11 cellular contexts compared by ENCODE assay signal in the genomic region with DNA sequence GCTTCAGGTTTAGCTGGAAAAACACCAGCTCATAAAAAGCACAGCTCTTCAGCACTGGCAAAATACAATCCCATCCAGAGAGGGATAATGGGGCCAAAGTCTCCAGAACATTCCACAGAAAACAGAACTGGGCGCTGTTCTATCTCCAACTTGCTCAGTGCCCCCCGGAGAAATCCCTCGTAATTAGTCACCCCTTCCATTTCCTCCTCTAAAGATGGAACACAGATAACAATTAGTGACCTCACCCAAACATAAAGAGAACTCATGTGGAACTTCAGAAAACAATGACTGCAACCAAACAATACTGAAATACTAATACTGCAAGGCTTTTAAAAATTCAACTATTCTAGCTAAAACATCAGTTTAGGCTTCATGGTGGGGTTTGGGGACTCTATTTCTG. TPM values are rescaled to one million over a fixed set of nuclear protein-coding genes. Genes with fewer than 3 reads are reported as not detected.
DNase-seq lines count a peak whose midpoint lies in the region; ATAC-seq and TF ChIP-seq lines count a peak whose summit lies in the region.
"Had no signal": no experiment of that assay in that cellular context is flagged by ENCODE, and none has a peak within 500 bp of the region (broad histone marks: within the 10 kb centered on the region; RNA-seq: fewer than 3 reads in every experiment).

No MANE protein-coding gene starts in this region.

- H3K27ac ChIP-seq in SK-N-SH (ENCODE audit: low read depth in 2 of 2, low read length in 1 of 2), result peak overlapping the region; percentile 88 to 99
- H3K27ac ChIP-seq in upper lobe of right lung, result no peak overlapping the region
- H3K27ac ChIP-seq: KMS-11 had no signal

- no peaks in the 10 kb centered on the region for H4K20me1 ChIP-seq in SK-N-SH (ENCODE audit: insufficient read depth)

- H3K9ac ChIP-seq in SK-N-SH (peak overlapping the region; percentile 31; the same call in 1 of the 2 replicates), skeletal muscle satellite cell (ENCODE audit: low read depth, low read length) (peak overlapping the region; percentile 40)
- H3K9ac ChIP-seq: KMS-11 had no signal

- H3K79me2 ChIP-seq in SK-N-SH (ENCODE audit: insufficient read depth), result peaks cover 4% of the 10 kb centered on the region; the same call in 1 of the 2 replicates

- CTCF ChIA-PET in SK-N-SH (lab: Yijun Ruan, JAX), result interaction anchor here (1.0 to 3.5 kb wide), 15 partner anchors 9 to 140 kb away, joined by 3 to 28 read pairs (median 5); no protein-coding TSS in a partner anchor

- no peaks in the 10 kb centered on the region for H3K9me3 ChIP-seq in SK-N-SH
- H3K9me3 ChIP-seq in skeletal muscle satellite cell (replicated peaks; ENCODE audit: low read length), result no peaks in the 10 kb centered on the region
- H3K9me3 ChIP-seq in upper lobe of right lung, result no peaks in the 10 kb centered on the region

- H3K4me3 ChIP-seq in SK-N-SH (ENCODE audit: low read depth in 2 of 2, low read length in 1 of 2) (no peak overlapping the region; a peak in 2 of 4 replicates), foreskin fibroblast (ENCODE audit: low read depth in 1 of 2, low read length in 2 of 2) (no peak overlapping the region), skeletal muscle satellite cell (ENCODE audit: low read length) (no peak overlapping the region), upper lobe of right lung (no peak overlapping the region)

- no peak for TF ChIP-seq CTCF in SK-N-SH (IDR thresholded peaks at IDR 0.05)
- TF ChIP-seq CTCF in foreskin fibroblast (IDR thresholded peaks at IDR 0.05; ENCODE audit: low read depth, low read length), result no peak
- no peak for TF ChIP-seq CTCF in upper lobe of right lung (IDR thresholded peaks at IDR 0.05)

- peak; percentile 36 for DNase-seq in NCI-H2171 treated with DMSO at 0.1 percent for 48 hours (lab: John Stamatoyannopoulos, UW)
- no peak for DNase-seq in NCI-H2171 (lab: John Stamatoyannopoulos, UW)
- DNase-seq in SK-N-SH, result peak; percentile 67
- DNase-seq in foreskin fibroblast, result peak; percentile 52 to 70
- no peak for DNase-seq in upper lobe of right lung
- no peak for DNase-seq in hepatic stellate cell (ENCODE audit: low spot score)
- DNase-seq in anterior cingulate cortex (lab: John Stamatoyannopoulos, UW), result no peak
- DNase-seq: kidney, right cardiac atrium had no signal

- H3K36me3 ChIP-seq in SK-N-SH (replicated peaks in 1 of 2; ENCODE audit: control insufficient read depth in 1 of 2, insufficient read depth in 2 of 2, low read length in 1 of 2) (no peaks in the 10 kb centered on the region), skeletal muscle satellite cell (ENCODE audit: insufficient read depth, low read length) (no peaks in the 10 kb centered on the region), upper lobe of right lung (no peaks in the 10 kb centered on the region)

- no peaks in the 10 kb centered on the region for H3K9me2 ChIP-seq in SK-N-SH

- no peak overlapping the region for H2AFZ ChIP-seq in SK-N-SH (ENCODE audit: low read depth)

- H3K4me1 ChIP-seq in SK-N-SH (ENCODE audit: control insufficient read depth in 1 of 2, insufficient read depth in 2 of 2, low read depth in 1 of 2, low read length in 1 of 2) (peaks cover 21 to 45% of the 10 kb centered on the region in 2 experiments), skeletal muscle satellite cell (ENCODE audit: control insufficient read depth, insufficient read depth, low read length) (peaks cover 21% of the 10 kb centered on the region), upper lobe of right lung (no peaks in the 10 kb centered on the region)

- peak; percentile 75 to 76; a peak in 2 of 4 replicates for TF ChIP-seq EP300 in SK-N-SH (IDR thresholded peaks at IDR 0.05; ENCODE audit: borderline replicate concordance in 1 of 2, low read depth in 1 of 2, low read length in 1 of 2)

- WGBS in SK-N-SH (ENCODE audit: low lambda C conversion rate), result 25% methylated on average over 3 of the region's 3 CpGs

- peak overlapping the region; percentile 64 for H3K4me2 ChIP-seq in SK-N-SH
- peak overlapping the region; percentile 66 for H3K4me2 ChIP-seq in skeletal muscle satellite cell (ENCODE audit: low read length)
- H3K4me2 ChIP-seq: KMS-11 had no signal

- H3F3A ChIP-seq in SK-N-SH (replicated peaks; ENCODE audit: insufficient read depth), result peaks cover 25% of the 10 kb centered on the region

- POLR2A ChIA-PET in SK-N-SH (lab: Yijun Ruan, JAX), result interaction anchor here (1.0 to 1.7 kb wide), 6 partner anchors 10 to 100 kb away, joined by 3 to 7 read pairs (median 4); a partner anchor contains a TSS

- ATAC-seq in upper lobe of right lung, result no peak

- TF ChIP-seq RAD21 in SK-N-SH (IDR thresholded peaks at IDR 0.05; ENCODE audit: low read length), result 0 out of 2 replicates have a peak, but pooled peaks have one; percentile 8

- H3K27me3 ChIP-seq in SK-N-SH (ENCODE audit: insufficient read depth) (no peaks in the 10 kb centered on the region), skeletal muscle satellite cell (ENCODE audit: control insufficient read depth, insufficient read depth, low read length) (no peaks in the 10 kb centered on the region), upper lobe of right lung (no peaks in the 10 kb centered on the region)

- intact Hi-C loops in upper lobe of right lung (cut with DNase I), result no loop called here

TF ChIP-seq in SK-N-SH, 30 proteins besides CTCF, POLR2A, EP300 and RAD21 (continues in another document):
- TF ChIP-seq RFX5 (IDR thresholded peaks at IDR 0.05; ENCODE audit: low read length) (no peak), SIN3A (IDR thresholded peaks at IDR 0.05; ENCODE audit: borderline replicate concordance, low read depth, low read length) (no peak), CHD2 (IDR thresholded peaks at IDR 0.05; ENCODE audit: low read length, partially characterized antibody) (no peak), RXRA (IDR thresholded peaks at IDR 0.05; ENCODE audit: borderline replicate concordance, low read depth) (no peak), MEF2A (IDR thresholded peaks at IDR 0.05; ENCODE audit: borderline replicate concordance, low read depth) (no peak), POLR2AphosphoS5 (IDR thresholded peaks at IDR 0.05; ENCODE audit: low read depth, low read length) (no peak; the same call in 1 of the 2 replicates), GATA2 (CRISPR knock-in tag; IDR thresholded peaks at IDR 0.05) (peak; percentile 60; the same call in 1 of the 2 replicates), GABPA (IDR thresholded peaks at IDR 0.05; ENCODE audit: low read depth) (no peak)
- TF ChIP-seq, protein P1, sequence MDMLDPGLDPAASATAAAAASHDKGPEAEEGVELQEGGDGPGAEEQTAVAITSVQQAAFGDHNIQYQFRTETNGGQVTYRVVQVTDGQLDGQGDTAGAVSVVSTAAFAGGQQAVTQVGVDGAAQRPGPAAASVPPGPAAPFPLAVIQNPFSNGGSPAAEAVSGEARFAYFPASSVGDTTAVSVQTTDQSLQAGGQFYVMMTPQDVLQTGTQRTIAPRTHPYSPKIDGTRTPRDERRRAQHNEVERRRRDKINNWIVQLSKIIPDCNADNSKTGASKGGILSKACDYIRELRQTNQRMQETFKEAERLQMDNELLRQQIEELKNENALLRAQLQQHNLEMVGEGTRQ (IDR thresholded peaks at IDR 0.05; ENCODE audit: borderline replicate concordance, low read depth, low read length), result no peak
- TF ChIP-seq, protein P2, sequence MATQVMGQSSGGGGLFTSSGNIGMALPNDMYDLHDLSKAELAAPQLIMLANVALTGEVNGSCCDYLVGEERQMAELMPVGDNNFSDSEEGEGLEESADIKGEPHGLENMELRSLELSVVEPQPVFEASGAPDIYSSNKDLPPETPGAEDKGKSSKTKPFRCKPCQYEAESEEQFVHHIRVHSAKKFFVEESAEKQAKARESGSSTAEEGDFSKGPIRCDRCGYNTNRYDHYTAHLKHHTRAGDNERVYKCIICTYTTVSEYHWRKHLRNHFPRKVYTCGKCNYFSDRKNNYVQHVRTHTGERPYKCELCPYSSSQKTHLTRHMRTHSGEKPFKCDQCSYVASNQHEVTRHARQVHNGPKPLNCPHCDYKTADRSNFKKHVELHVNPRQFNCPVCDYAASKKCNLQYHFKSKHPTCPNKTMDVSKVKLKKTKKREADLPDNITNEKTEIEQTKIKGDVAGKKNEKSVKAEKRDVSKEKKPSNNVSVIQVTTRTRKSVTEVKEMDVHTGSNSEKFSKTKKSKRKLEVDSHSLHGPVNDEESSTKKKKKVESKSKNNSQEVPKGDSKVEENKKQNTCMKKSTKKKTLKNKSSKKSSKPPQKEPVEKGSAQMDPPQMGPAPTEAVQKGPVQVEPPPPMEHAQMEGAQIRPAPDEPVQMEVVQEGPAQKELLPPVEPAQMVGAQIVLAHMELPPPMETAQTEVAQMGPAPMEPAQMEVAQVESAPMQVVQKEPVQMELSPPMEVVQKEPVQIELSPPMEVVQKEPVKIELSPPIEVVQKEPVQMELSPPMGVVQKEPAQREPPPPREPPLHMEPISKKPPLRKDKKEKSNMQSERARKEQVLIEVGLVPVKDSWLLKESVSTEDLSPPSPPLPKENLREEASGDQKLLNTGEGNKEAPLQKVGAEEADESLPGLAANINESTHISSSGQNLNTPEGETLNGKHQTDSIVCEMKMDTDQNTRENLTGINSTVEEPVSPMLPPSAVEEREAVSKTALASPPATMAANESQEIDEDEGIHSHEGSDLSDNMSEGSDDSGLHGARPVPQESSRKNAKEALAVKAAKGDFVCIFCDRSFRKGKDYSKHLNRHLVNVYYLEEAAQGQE (IDR thresholded peaks at IDR 0.05; ENCODE audit: low read depth, low read length), result 0 out of 2 replicates have a peak, but pooled peaks have one; percentile 45
- TF ChIP-seq, protein P3, sequence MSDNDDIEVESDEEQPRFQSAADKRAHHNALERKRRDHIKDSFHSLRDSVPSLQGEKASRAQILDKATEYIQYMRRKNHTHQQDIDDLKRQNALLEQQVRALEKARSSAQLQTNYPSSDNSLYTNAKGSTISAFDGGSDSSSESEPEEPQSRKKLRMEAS (IDR thresholded peaks at IDR 0.05; ENCODE audit: low read depth), result peak; percentile 43
- TF ChIP-seq, protein P4, sequence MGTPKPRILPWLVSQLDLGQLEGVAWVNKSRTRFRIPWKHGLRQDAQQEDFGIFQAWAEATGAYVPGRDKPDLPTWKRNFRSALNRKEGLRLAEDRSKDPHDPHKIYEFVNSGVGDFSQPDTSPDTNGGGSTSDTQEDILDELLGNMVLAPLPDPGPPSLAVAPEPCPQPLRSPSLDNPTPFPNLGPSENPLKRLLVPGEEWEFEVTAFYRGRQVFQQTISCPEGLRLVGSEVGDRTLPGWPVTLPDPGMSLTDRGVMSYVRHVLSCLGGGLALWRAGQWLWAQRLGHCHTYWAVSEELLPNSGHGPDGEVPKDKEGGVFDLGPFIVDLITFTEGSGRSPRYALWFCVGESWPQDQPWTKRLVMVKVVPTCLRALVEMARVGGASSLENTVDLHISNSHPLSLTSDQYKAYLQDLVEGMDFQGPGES (IDR thresholded peaks at IDR 0.05; ENCODE audit: low read depth, low read length), result no peak

RNA-seq across cellular contexts. Expression of a gene that starts 46.3 kb away (rescaled TPM):
- 3.0 and 3.6 TPM in 2 replicates for polyA plus RNA-seq in SK-N-SH (2012; rRNA removed)
- polyA plus RNA-seq in SK-N-SH (2012; cell fraction: cytosol; rRNA removed), result 3.3 and 4.1 TPM in 2 replicates
- 5.3 and 5.7 TPM in 2 replicates for polyA plus RNA-seq in SK-N-SH (2012; cell fraction: nucleus; rRNA removed)
- 0.25 and 0.66 TPM in 2 replicates for total RNA-seq in skeletal muscle satellite cell (2012; rRNA removed)
- total RNA-seq in upper lobe of right lung, result 5.7 TPM

Comparison
In these comparisons a context has a peak if more than half of its experiments do, and no peak if none do; other contexts are left out.
1. DNase-seq: peak in NCI-H2171 treated with DMSO at 0.1 percent for 48 hours (single experiment), SK-N-SH (single experiment) and foreskin fibroblast (2 of 2); none in NCI-H2171 (single experiment), upper lobe of right lung (single experiment), hepatic stellate cell (single experiment) and anterior cingulate cortex (0 of 58).